In genomic region chr22:49934891-49935557, GRCh38 we compare ENCODE assay signal across 8 cellular contexts. TPM values are rescaled to one million over a fixed set of nuclear protein-coding genes. Genes with fewer than 3 reads are reported as not detected.
DNase-seq lines count a peak whose midpoint lies in the region; ATAC-seq and TF ChIP-seq lines count a peak whose summit lies in the region.

No MANE protein-coding gene starts in this region.

- H3K4me2 ChIP-seq in Loucy (ENCODE audit: low read depth, low read length, poor library complexity, severe bottlenecking), result peak overlapping the region; percentile 61

- peak overlapping the region; percentile 79 for H3K4me3 Mint-ChIP-seq in activated CD4-positive, alpha-beta T cell treated with anti-CD3 and anti-CD28 coated beads, Interleukin-2, amount 10 ng/mL, durations not matched to agents 24 days and 14 days

- no peaks in the 10 kb centered on the region for H3K9me2 ChIP-seq in Loucy (replicated peaks; ENCODE audit: low read depth, low read length)

- H3K9ac ChIP-seq in Loucy (ENCODE audit: low read depth, low read length, poor library complexity, severe bottlenecking), result peak overlapping the region; percentile 65

- TF ChIP-seq CTCF in BJ (IDR thresholded peaks at IDR 0.05; ENCODE audit: insufficient read depth, low read depth, low read length), result no peak
- no peak for TF ChIP-seq CTCF in Loucy (conservative IDR thresholded peaks at IDR 0.05; ENCODE audit: low read length)
- no peak for TF ChIP-seq CTCF in lung (IDR thresholded peaks at IDR 0.05; ENCODE audit: control extremely low read depth, extremely low read depth)

- H3K9me3 Mint-ChIP-seq in activated CD4-positive, alpha-beta T cell treated with anti-CD3 and anti-CD28 coated beads, Interleukin-2, amount 10 ng/mL, durations not matched to agents 24 days and 14 days, result no peaks in the 10 kb centered on the region

- peak; percentile 17 for ATAC-seq in lung (ENCODE audit: insufficient read depth, low FRiP score)
- ATAC-seq in HG02970 (IDR thresholded peaks at IDR 0.05; ENCODE audit: low FRiP score, unreplicated experiment), result no peak

- no peaks in the 10 kb centered on the region for H3K36me3 ChIP-seq in BJ (ENCODE audit: control insufficient read depth, insufficient read depth, low read length)
- H3K36me3 ChIP-seq in Loucy (ENCODE audit: insufficient read depth, low read length), result no peaks in the 10 kb centered on the region
- H3K36me3 ChIP-seq in lung (ENCODE audit: control insufficient read depth in 2 of 2, insufficient read depth in 2 of 2, low read length in 2 of 2), result no peaks in the 10 kb centered on the region

- no peaks in the 10 kb centered on the region for H4K20me1 ChIP-seq in Loucy (ENCODE audit: insufficient read depth, low read length, poor library complexity, severe bottlenecking)

- no peaks in the 10 kb centered on the region for H3K79me2 ChIP-seq in Loucy (ENCODE audit: insufficient read depth, low read length)

- H3K4me1 ChIP-seq in Loucy (ENCODE audit: insufficient read depth, low read length, poor library complexity, severe bottlenecking), result peaks cover 46% of the 10 kb centered on the region
- peaks cover 3 to 21% of the 10 kb centered on the region in 2 donors for H3K4me1 ChIP-seq in lung (ENCODE audit: control insufficient read depth in 2 of 2, insufficient read depth in 2 of 2, low read length in 2 of 2)

- no peak overlapping the region for H2AFZ ChIP-seq in Loucy (ENCODE audit: low read length)

- H3K27me3 ChIP-seq in BJ (ENCODE audit: control insufficient read depth, insufficient read depth, low read length) (no peaks in the 10 kb centered on the region), Loucy (ENCODE audit: insufficient read depth, low read length, poor library complexity, severe bottlenecking) (no peaks in the 10 kb centered on the region), lung (ENCODE audit: control insufficient read depth, insufficient read depth) (no peaks in the 10 kb centered on the region)

- H3K27ac Mint-ChIP-seq in activated CD4-positive, alpha-beta T cell treated with anti-CD3 and anti-CD28 coated beads, Interleukin-2, amount 10 ng/mL, durations not matched to agents 24 days and 14 days, result peak overlapping the region; percentile 85

- peaks cover 10% of the 10 kb centered on the region; the same call in 1 of the 2 replicates for H3F3A ChIP-seq in Loucy (ENCODE audit: low read depth)

- intact Hi-C loops in activated CD4-positive, alpha-beta T cell treated with anti-CD3 and anti-CD28 coated beads, Interleukin-2, amount 10 ng/mL, durations not matched to agents 24 days and 14 days (cut with micrococcal nuclease), result loop anchor here (5.0 kb wide), 4 partner anchors 82 to 267 kb away; partner anchors contain the start of genes SELENOO and TRABD

- CTCF ChIA-PET in BJ (lab: Yijun Ruan, JAX), result no interaction called here

- peaks cover 29% of the 10 kb centered on the region for H3K4me1 Mint-ChIP-seq in activated CD4-positive, alpha-beta T cell treated with anti-CD3 and anti-CD28 coated beads, Interleukin-2, amount 10 ng/mL, durations not matched to agents 24 days and 14 days

- H3K9me3 ChIP-seq in Loucy (ENCODE audit: insufficient read depth, low read depth, low read length), result no peaks in the 10 kb centered on the region
- no peaks in the 10 kb centered on the region for H3K9me3 ChIP-seq in lung (ENCODE audit: control insufficient read depth in 2 of 2, insufficient read depth in 1 of 2, low read length in 1 of 2)

- H3K4me3 ChIP-seq in BJ (ENCODE audit: low read depth, low read length) (peak overlapping the region; percentile 57), Loucy (ENCODE audit: low read length, poor library complexity, severe bottlenecking) (peak overlapping the region; percentile 56), lung (peak overlapping the region; percentile 50)

- POLR2A ChIA-PET in BJ (lab: Charles Lee), result no interaction called here

- H3K36me3 Mint-ChIP-seq in activated CD4-positive, alpha-beta T cell treated with anti-CD3 and anti-CD28 coated beads, Interleukin-2, amount 10 ng/mL, durations not matched to agents 24 days and 14 days (ENCODE audit: low read depth), result peaks cover 2% of the 10 kb centered on the region

- H3K27me3 Mint-ChIP-seq in activated CD4-positive, alpha-beta T cell treated with anti-CD3 and anti-CD28 coated beads, Interleukin-2, amount 10 ng/mL, durations not matched to agents 24 days and 14 days, result no peaks in the 10 kb centered on the region

- peak overlapping the region; percentile 98 to 99 for H3K27ac ChIP-seq in lung (ENCODE audit: low read depth in 1 of 2, low read length in 1 of 2)

- no peak for DNase-seq in BJ (ENCODE audit: low read depth)
- DNase-seq in activated CD4-positive, alpha-beta T cell treated with anti-CD3 and anti-CD28 coated beads, Interleukin-2, amount 10 ng/mL, durations not matched to agents 24 days and 14 days, result peak; percentile 97
- peak; percentile 75 for DNase-seq in dermis blood vessel endothelial cell
- DNase-seq in lung (ENCODE audit: low spot score), result peak; percentile 91
- DNase-seq in stimulated activated CD8-positive, alpha-beta memory T cell treated with anti-CD3 and anti-CD28 coated beads, Interleukin-2, amount 100 ng/mL, for 1 hour (ENCODE audit: low read depth in 2 of 2), result peak; percentile 72 to 83
- DNase-seq in OCI-M2 (lab: John Stamatoyannopoulos, UW; ENCODE audit: unreplicated experiment), result no peak

- WGBS in lung, 2 donors, result 3 to 8% methylated on average over 36 to 56 of the region's 56 CpGs

RNA-seq across cellular contexts. Expression of gene CRELD2, which starts 16.6 kb away (rescaled TPM):
- polyA plus RNA-seq in BJ (2011; rRNA removed) (41.0 and 54.1 TPM in 2 replicates), lung (100 to 1,000 TPM in 1 of 2 donors, 10 to 100 TPM in 1; 37.9 to 110 TPM)
- polyA minus RNA-seq in BJ (2011; rRNA and poly(A)+ RNA removed), result 9.6 and 10.0 TPM in 2 replicates
- 46.8 and 47.4 TPM in 2 replicates for total RNA-seq in activated CD4-positive, alpha-beta T cell treated with anti-CD3 and anti-CD28 coated beads, Interleukin-2, amount 10 ng/mL, durations not matched to agents 24 days and 14 days
- total RNA-seq in dermis blood vessel endothelial cell (77.4 and 123 TPM in 2 replicates), lung (100 to 1,000 TPM in 1 of 2 donors, 10 to 100 TPM in 1; 18.7 to 106 TPM)

RNA-seq across cellular contexts. Expression of gene ALG12, which starts 16.8 kb away (rescaled TPM):
- polyA plus RNA-seq in BJ (2011; rRNA removed), result 5.5 and 7.9 TPM in 2 replicates
- polyA minus RNA-seq in BJ (2011; rRNA and poly(A)+ RNA removed), result 4.5 and 5.3 TPM in 2 replicates
- 13.8 and 17.9 TPM in 2 replicates for total RNA-seq in activated CD4-positive, alpha-beta T cell treated with anti-CD3 and anti-CD28 coated beads, Interleukin-2, amount 10 ng/mL, durations not matched to agents 24 days and 14 days
- total RNA-seq in dermis blood vessel endothelial cell, result 14.6 and 24.7 TPM in 2 replicates
- total RNA-seq in lung, result 10 to 100 TPM; 17.6 to 33.9 TPM
- polyA plus RNA-seq in lung, result 10 to 100 TPM; 13.6 to 15.6 TPM

RNA-seq across cellular contexts. Expression of gene PIM3, which starts 25.5 kb away (rescaled TPM):
- polyA plus RNA-seq in BJ (2011; rRNA removed), result 5.8 and 8.3 TPM in 2 replicates
- polyA minus RNA-seq in BJ (2011; rRNA and poly(A)+ RNA removed), result 2.2 and 2.5 TPM in 2 replicates
- total RNA-seq in activated CD4-positive, alpha-beta T cell treated with anti-CD3 and anti-CD28 coated beads, Interleukin-2, amount 10 ng/mL, durations not matched to agents 24 days and 14 days, result 302 and 304 TPM in 2 replicates
- 463 and 464 TPM in 2 replicates for total RNA-seq in dermis blood vessel endothelial cell
- total RNA-seq in lung, result 100 to 1,000 TPM; 131 to 132 TPM
- polyA plus RNA-seq in lung, result 100 to 1,000 TPM in 1 of 2 donors, 10 to 100 TPM in 1; 99.0 to 238 TPM

Comparison
In these comparisons a context has a peak if more than half of its experiments do, and no peak if none do; other contexts are left out.
1. DNase-seq: peak in activated CD4-positive, alpha-beta T cell treated with anti-CD3 and anti-CD28 coated beads, Interleukin-2, amount 10 ng/mL, durations not matched to agents 24 days and 14 days (single experiment), dermis blood vessel endothelial cell (single experiment), lung (single experiment) and stimulated activated CD8-positive, alpha-beta memory T cell treated with anti-CD3 and anti-CD28 coated beads, Interleukin-2, amount 100 ng/mL, for 1 hour (2 of 2); none in BJ (single experiment) and OCI-M2 (single experiment).
2. Peak in every context shown above with its lines, with median percentiles within 50 percentile points of each other: H3K4me3 ChIP-seq.